17 cellular contexts compared by ENCODE assay signal in the genomic region with DNA sequence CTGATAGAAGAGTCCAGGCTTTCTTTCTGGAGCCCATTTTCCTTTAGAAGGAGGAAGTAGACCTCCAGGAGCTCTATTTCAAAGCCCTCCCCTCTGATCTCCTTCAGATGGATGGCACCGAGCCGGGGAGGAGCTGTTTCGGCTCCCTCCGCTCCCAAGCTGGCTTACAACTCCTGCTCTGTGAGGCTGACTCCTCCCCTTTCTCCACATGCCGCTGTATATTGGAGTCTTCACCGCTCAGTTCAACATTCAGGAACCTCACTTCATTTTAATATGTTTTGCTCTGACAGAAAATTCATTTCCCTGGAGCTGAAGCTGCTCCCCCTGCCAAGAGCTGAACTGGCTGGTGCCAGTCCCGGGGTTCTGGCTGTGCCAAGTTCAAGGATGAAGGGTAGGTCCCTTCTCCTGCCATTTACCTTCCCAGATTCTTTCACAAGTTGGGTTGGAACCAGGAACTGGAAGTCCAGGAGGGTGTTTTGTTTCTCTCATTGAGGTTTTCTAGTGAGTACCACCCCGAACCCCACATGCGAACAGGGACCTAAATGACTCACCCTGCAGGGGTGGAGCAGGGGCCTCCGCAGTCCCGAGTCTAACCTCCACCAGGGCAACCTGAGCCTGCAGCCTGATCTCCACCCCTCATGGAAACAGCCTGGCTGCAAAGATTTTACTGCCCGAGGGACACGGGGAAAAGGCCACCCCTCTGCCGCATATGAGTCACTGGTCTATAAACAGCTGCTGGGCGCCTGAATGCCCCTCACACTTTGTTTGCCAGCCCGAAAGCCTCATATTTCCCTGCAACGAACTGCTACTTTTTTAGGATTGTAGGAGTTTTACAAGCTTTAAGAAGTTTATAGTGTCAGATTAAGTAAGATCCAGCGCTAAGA.
DNase-seq lines count a peak whose midpoint lies in the region; ATAC-seq and TF ChIP-seq lines count a peak whose summit lies in the region.
"Had no signal": no experiment of that assay in that cellular context is flagged by ENCODE, and none has a peak within 500 bp of the region (broad histone marks: within the 10 kb centered on the region; RNA-seq: fewer than 3 reads in every experiment).

No MANE protein-coding gene starts in this region.

- peaks cover 0 to 10% of the 10 kb centered on the region in 2 donors for H3K4me1 ChIP-seq in thoracic aorta (ENCODE audit: control insufficient read depth in 1 of 2, low read depth in 2 of 2)
- H3K4me1 ChIP-seq: BE2C, left ventricle myocardium inferior, SJSA1, tibial nerve had no signal

- in situ Hi-C loops in brain microvascular endothelial cell (cut with HindIII; ENCODE audit: low pct_ligation_motif_present, low sequenced_read_pairs) = no loop called here

- ATAC-seq in left colon = peak; percentile 90
- ATAC-seq in thoracic aorta (ENCODE audit: insufficient number of reproducible peaks, low FRiP score, low read depth) = no peak
- ATAC-seq: activated CD4-positive, alpha-beta T cell treated with anti-CD3 and anti-CD28 coated beads for 36 hours had no signal

- H3K27ac ChIP-seq in thoracic aorta (peak overlapping the region in 1 of 2 donors; percentile 35), brain microvascular endothelial cell (no peak overlapping the region), substantia nigra (ENCODE audit: low read depth, low read length, poor library complexity, severe bottlenecking) (no peak overlapping the region)
- H3K27ac ChIP-seq: left ventricle myocardium inferior, SJSA1, tibial nerve had no signal

- peak overlapping the region; percentile 40 for H3K4me3 ChIP-seq in thoracic aorta
- H3K4me3 ChIP-seq in brain microvascular endothelial cell (ENCODE audit: low read depth, low read length) = no peak overlapping the region
- H3K4me3 ChIP-seq: left ventricle myocardium inferior, SJSA1, tibial nerve had no signal

- no peaks in the 10 kb centered on the region for H3K36me3 ChIP-seq in thoracic aorta
- no peaks in the 10 kb centered on the region for H3K36me3 ChIP-seq in brain microvascular endothelial cell (replicated peaks)
- H3K36me3 ChIP-seq: BE2C, left ventricle myocardium inferior, SJSA1, tibial nerve had no signal

- H3K9me3 ChIP-seq in thoracic aorta = no peaks in the 10 kb centered on the region
- H3K9me3 ChIP-seq: BE2C, SJSA1, tibial nerve had no signal

- no peaks in the 10 kb centered on the region for H3K27me3 ChIP-seq in thoracic aorta (replicated peaks; ENCODE audit: insufficient read depth)
- H3K27me3 ChIP-seq in brain microvascular endothelial cell (replicated peaks) = no peaks in the 10 kb centered on the region
- H3K27me3 ChIP-seq: BE2C, SJSA1, tibial nerve had no signal

- intact Hi-C loops in left colon (cut with DNase I, micrococcal nuclease) = no loop called here

- DNase-seq in HT-29 (ENCODE audit: low spot score) = peak; percentile 57
- peak; percentile 54 for DNase-seq in RPMI7951 (ENCODE audit: low read depth)
- peak; percentile 26 to 50 for DNase-seq in left colon
- DNase-seq in thoracic aorta (ENCODE audit: low spot score) = no peak
- DNase-seq in brain microvascular endothelial cell = no peak
- no peak for DNase-seq in substantia nigra (lab: John Stamatoyannopoulos, UW)
- no peak for DNase-seq in hippocampal formation (lab: John Stamatoyannopoulos, UW)
- DNase-seq: activated CD4-positive, alpha-beta T cell treated with anti-CD3 and anti-CD28 coated beads for 36 hours; activated naive CD4-positive, alpha-beta T cell; BE2C; left ventricle myocardium inferior; MM.1S; NCI-H1930; NCI-H446 treated with DMSO at 0.1 percent for 48 hours; T1000 had no signal

- TF ChIP-seq CTCF in thoracic aorta (IDR thresholded peaks at IDR 0.05) = no peak
- TF ChIP-seq CTCF in brain microvascular endothelial cell (IDR thresholded peaks at IDR 0.05; ENCODE audit: low read depth, low read length, missing control alignments) = no peak

Comparison
In these comparisons a context has a peak if more than half of its experiments do, and no peak if none do; other contexts are left out.
1. DNase-seq: peak in HT-29 (single experiment), RPMI7951 (single experiment) and left colon (2 of 2); none in thoracic aorta (single experiment), brain microvascular endothelial cell (single experiment), substantia nigra (0 of 49) and hippocampal formation (0 of 2).